ENCODE assay signal across 1 cellular context in the genomic region with DNA sequence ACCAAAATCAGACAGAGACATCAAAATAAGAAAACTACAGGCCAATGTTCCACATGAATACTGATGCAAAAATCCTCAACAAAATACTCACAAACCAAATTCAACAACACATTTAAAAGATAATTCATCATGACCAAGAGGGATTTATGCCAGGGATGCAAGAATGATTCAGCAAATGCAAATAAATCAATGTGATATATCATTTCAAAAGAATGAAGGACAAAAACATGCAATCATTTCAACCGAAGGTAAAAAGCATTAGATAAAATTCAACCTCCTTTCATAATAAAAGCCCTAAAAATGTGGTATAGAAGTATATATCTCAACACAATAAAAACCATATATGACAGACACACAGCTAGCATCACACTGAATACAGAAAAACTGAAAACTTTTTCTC.
TF ChIP-seq lines count a peak whose summit lies in the region.

No MANE protein-coding gene starts in this region.

TF ChIP-seq in GM12878, 131 proteins besides CTCF, POLR2A, EP300 and RAD21 (continued from another document):
- TF ChIP-seq STAT3 (IDR thresholded peaks at IDR 0.05; ENCODE audit: low read depth, low read length) (no peak), JUNB (IDR thresholded peaks at IDR 0.05) (no peak), ZZZ3 (IDR thresholded peaks at IDR 0.05; ENCODE audit: control insufficient read depth, insufficient read length, low read depth) (no peak), ZNF384 (IDR thresholded peaks at IDR 0.05; ENCODE audit: borderline replicate concordance, low read depth, low read length) (no peak)
